10 cellular contexts compared by ENCODE assay signal in genomic region chr12:102474438-102475064, GRCh38. TPM values are rescaled to one million over a fixed set of nuclear protein-coding genes. Genes with fewer than 3 reads are reported as not detected.
DNase-seq lines count a peak whose midpoint lies in the region; ATAC-seq and TF ChIP-seq lines count a peak whose summit lies in the region.
"Had no signal": no experiment of that assay in that cellular context is flagged by ENCODE, and none has a peak within 500 bp of the region (broad histone marks: within the 10 kb centered on the region; RNA-seq: fewer than 3 reads in every experiment).

No MANE protein-coding gene starts in this region.

- H3K9me3 ChIP-seq in DND-41 (ENCODE audit: insufficient read depth, low read length, severe bottlenecking) (no peaks in the 10 kb centered on the region), lung (ENCODE audit: control insufficient read depth in 2 of 2, insufficient read depth in 1 of 2, low read length in 1 of 2) (no peaks in the 10 kb centered on the region), suprapubic skin (no peaks in the 10 kb centered on the region)

- DNase-seq in DND-41 = no peak
- peak; percentile 78 for DNase-seq in HT1080 (ENCODE audit: low read depth)
- DNase-seq in lung (ENCODE audit: low spot score) = no peak
- no peak for DNase-seq in cerebellar nuclear complex (lab: John Stamatoyannopoulos, UW)
- DNase-seq in stimulated activated CD4-positive, alpha-beta T cell treated with anti-CD3 and anti-CD28 coated beads, Interleukin-4, amount 100 ng/mL, for 1 hour = no peak
- DNase-seq in suprapubic skin (ENCODE audit: low spot score in 2 of 2) = no peak
- DNase-seq in dorsolateral prefrontal cortex = no peak
- DNase-seq: activated effector memory CD4-positive, alpha-beta T cell treated with anti-CD3 and anti-CD28 coated beads, Interleukin-2, amount 50 U/mL, for 16 hours had no signal

- H3K9ac ChIP-seq in DND-41 (ENCODE audit: low read depth, low read length) = no peak overlapping the region
- H3K9ac ChIP-seq: neural progenitor cell had no signal

- H3K27me3 ChIP-seq in DND-41 (ENCODE audit: insufficient read depth, low read length, poor library complexity) (no peaks in the 10 kb centered on the region), lung (ENCODE audit: control insufficient read depth, insufficient read depth) (no peaks in the 10 kb centered on the region), suprapubic skin (no peaks in the 10 kb centered on the region), dorsolateral prefrontal cortex (peaks cover 0 to 51% (median 3%) of the 10 kb centered on the region in 45 donors)
- H3K27me3 ChIP-seq: neural progenitor cell had no signal

- intact Hi-C loops in dorsolateral prefrontal cortex (cut with DNase I) = no loop called here

- no peak overlapping the region for H3K4me2 ChIP-seq in DND-41 (ENCODE audit: insufficient read depth, low read length)
- H3K4me2 ChIP-seq: neural progenitor cell had no signal

- H3K27ac Mint-ChIP-seq in activated naive CD8-positive, alpha-beta T cell = peak overlapping the region; percentile 41
- H3K27ac Mint-ChIP-seq: neural progenitor cell had no signal

- no peaks in the 10 kb centered on the region for H4K20me1 ChIP-seq in DND-41 (ENCODE audit: insufficient read depth, low read length)

- H3K4me3 ChIP-seq in DND-41 (ENCODE audit: low read depth in 1 of 2, low read length in 2 of 2) (no peak overlapping the region), lung (no peak overlapping the region), suprapubic skin (no peak overlapping the region), dorsolateral prefrontal cortex (no peak overlapping the region)
- H3K4me3 ChIP-seq: neural progenitor cell had no signal

- no peaks in the 10 kb centered on the region for H3K36me3 ChIP-seq in DND-41 (ENCODE audit: insufficient read depth, low read length)
- no peaks in the 10 kb centered on the region for H3K36me3 ChIP-seq in lung (ENCODE audit: control insufficient read depth in 2 of 2, insufficient read depth in 2 of 2, low read length in 2 of 2)
- no peaks in the 10 kb centered on the region for H3K36me3 ChIP-seq in suprapubic skin
- H3K36me3 ChIP-seq: neural progenitor cell had no signal

- H3K4me1 Mint-ChIP-seq in activated naive CD8-positive, alpha-beta T cell (ENCODE audit: low read depth) = peaks cover 15% of the 10 kb centered on the region
- H3K4me1 Mint-ChIP-seq: neural progenitor cell had no signal

- no peak overlapping the region for H3K4me3 Mint-ChIP-seq in activated naive CD8-positive, alpha-beta T cell
- H3K4me3 Mint-ChIP-seq: neural progenitor cell had no signal

- no peak for TF ChIP-seq POLR2A in suprapubic skin (IDR thresholded peaks at IDR 0.05)

- H3K4me1 ChIP-seq in DND-41 (ENCODE audit: insufficient read depth, low read length) = peaks cover 10% of the 10 kb centered on the region
- H3K4me1 ChIP-seq in lung (ENCODE audit: control insufficient read depth in 2 of 2, insufficient read depth in 2 of 2, low read length in 2 of 2) = peaks cover 0 to 3% of the 10 kb centered on the region in 2 donors
- peaks cover 12% of the 10 kb centered on the region for H3K4me1 ChIP-seq in suprapubic skin

- TF ChIP-seq EP300 in suprapubic skin (IDR thresholded peaks at IDR 0.05) = no peak

- peak; percentile 58; the same call in 2 of the 3 replicates for ATAC-seq in DND-41 (ENCODE audit: insufficient read depth, low read depth)
- ATAC-seq in lung (ENCODE audit: insufficient read depth, low FRiP score) = peak; percentile 68

- no peaks in the 10 kb centered on the region for H3K36me3 Mint-ChIP-seq in activated naive CD8-positive, alpha-beta T cell
- H3K36me3 Mint-ChIP-seq: neural progenitor cell had no signal

- WGBS in lung, 2 donors = 67 to 68% methylated on average over 3 of the region's 3 CpGs
- 92% methylated on average over 3 of the region's 3 CpGs for WGBS in suprapubic skin

- no peak overlapping the region for H3K27ac ChIP-seq in DND-41 (ENCODE audit: low read length)
- no peak overlapping the region for H3K27ac ChIP-seq in lung (ENCODE audit: low read depth in 1 of 2, low read length in 1 of 2)
- no peak overlapping the region for H3K27ac ChIP-seq in suprapubic skin
- no peak overlapping the region for H3K27ac ChIP-seq in dorsolateral prefrontal cortex
- H3K27ac ChIP-seq: neural progenitor cell had no signal

- H3K9me3 Mint-ChIP-seq in activated naive CD8-positive, alpha-beta T cell (ENCODE audit: low read depth) = no peaks in the 10 kb centered on the region
- H3K9me3 Mint-ChIP-seq: neural progenitor cell had no signal

- no peak overlapping the region for H2AFZ ChIP-seq in DND-41 (ENCODE audit: low read depth, low read length)
- H2AFZ ChIP-seq: neural progenitor cell had no signal

- H3K27me3 Mint-ChIP-seq in activated naive CD8-positive, alpha-beta T cell = no peaks in the 10 kb centered on the region

- TF ChIP-seq CTCF in DND-41 (IDR thresholded peaks at IDR 0.05; ENCODE audit: borderline replicate concordance, extremely low read depth, low read length, poor library complexity, severe bottlenecking) = no peak
- TF ChIP-seq CTCF in lung (IDR thresholded peaks at IDR 0.05; ENCODE audit: control extremely low read depth, extremely low read depth) = no peak
- no peak for TF ChIP-seq CTCF in suprapubic skin (IDR thresholded peaks at IDR 0.05)
- TF ChIP-seq CTCF in dorsolateral prefrontal cortex (IDR thresholded peaks at IDR 0.05 in 54 of 56, conservative IDR thresholded peaks at IDR 0.05 in 2 of 56; ENCODE audit: low read depth in 1 of 56, partially characterized antibody in 56 of 56) = no peak

- H3K79me2 ChIP-seq in DND-41 (ENCODE audit: insufficient read depth, low read length) = no peaks in the 10 kb centered on the region

RNA-seq across cellular contexts. Expression of gene IGF1, which starts 5.8 kb away (rescaled TPM):
- not detected in 2 replicates for total RNA-seq in HT1080 (2014; rRNA removed; shearing (Covaris generic))
- not detected in 2 replicates for polyA plus RNA-seq in HT1080 (2015; cell fraction: cytosol; rRNA removed)
- polyA plus RNA-seq in HT1080 (2015; cell fraction: nucleus; rRNA removed) = not detected in 2 replicates
- total RNA-seq in lung (10 to 100 TPM in 1 of 2 donors, 1 to 10 TPM in 1; 9.5 to 60.7 TPM), suprapubic skin (10 to 100 TPM in 2 of 4 donors, 1 to 10 TPM in 2; 5.9 to 19.7 (median 11.7) TPM), dorsolateral prefrontal cortex (10 to 100 TPM in 4 of 120 experiments, 1 to 10 TPM in 115, under 1 TPM in 1; 0.76 to 18.7 (median 4.0) TPM)
- polyA plus RNA-seq in lung = 10 to 100 TPM in 1 of 2 donors, 1 to 10 TPM in 1; 5.0 to 11.4 TPM
